8 cellular contexts compared by ENCODE assay signal in the genomic region with DNA sequence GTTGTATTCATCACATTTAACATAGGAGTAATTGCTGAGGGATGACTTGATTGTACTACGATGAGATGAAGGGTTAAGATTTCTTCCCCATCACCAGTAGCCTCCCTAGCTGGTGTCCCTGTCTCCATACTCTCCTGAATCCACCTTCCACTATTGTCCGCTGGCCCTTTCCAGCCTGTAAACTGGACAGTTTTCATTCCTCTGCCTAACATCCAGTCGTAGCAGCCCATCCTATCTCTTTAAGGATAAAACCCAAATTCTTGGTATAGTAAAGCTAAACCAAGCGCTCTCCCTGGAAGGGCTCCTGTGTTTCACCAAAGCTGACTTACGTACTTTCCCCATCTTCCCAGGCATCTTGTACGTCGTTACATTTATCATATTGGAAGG. TPM values are rescaled to one million over a fixed set of nuclear protein-coding genes. Genes with fewer than 3 reads are reported as not detected.
DNase-seq lines count a peak whose midpoint lies in the region; ATAC-seq lines count a peak whose summit lies in the region.

No MANE protein-coding gene starts in this region.

- no peaks in the 10 kb centered on the region for H3K9me3 Mint-ChIP-seq in activated naive CD4-positive, alpha-beta T cell treated with anti-CD3 and anti-CD28 coated beads, Interleukin-2, amount 50 U/mL, for 24 hours

- peaks cover 34% of the 10 kb centered on the region for H3K4me1 ChIP-seq in skeletal muscle satellite cell (ENCODE audit: control insufficient read depth, insufficient read depth, low read length)

- peak overlapping the region; percentile 100 for H3K27ac ChIP-seq in angular gyrus (ENCODE audit: low read depth, low read length)

- H3K4me3 Mint-ChIP-seq in activated naive CD4-positive, alpha-beta T cell treated with anti-CD3 and anti-CD28 coated beads, Interleukin-2, amount 50 U/mL, for 24 hours, result peak overlapping the region; percentile 96

- peak overlapping the region; percentile 97 for H3K9ac ChIP-seq in skeletal muscle satellite cell (ENCODE audit: low read depth, low read length)

- H3K36me3 ChIP-seq in skeletal muscle satellite cell (ENCODE audit: insufficient read depth, low read length), result peaks cover 30% of the 10 kb centered on the region

- no peak for DNase-seq in activated naive CD4-positive, alpha-beta T cell treated with anti-CD3 and anti-CD28 coated beads, Interleukin-2, amount 50 U/mL, for 16 hours
- DNase-seq in NCI-H1417 treated with DMSO at 0.1 percent for 48 hours (lab: John Stamatoyannopoulos, UW) (peak; percentile 5), iPS-NIHi11 (ENCODE audit: low spot score) (peak; percentile 20)
- DNase-seq in stimulated activated CD8-positive, alpha-beta memory T cell treated with anti-CD3 and anti-CD28 coated beads, Interleukin-4, amount 100 ng/mL, for 48 hours, result no peak

- no peaks in the 10 kb centered on the region for H3K27me3 Mint-ChIP-seq in activated naive CD4-positive, alpha-beta T cell treated with anti-CD3 and anti-CD28 coated beads, Interleukin-2, amount 50 U/mL, for 24 hours

- H3K4me1 Mint-ChIP-seq in activated naive CD4-positive, alpha-beta T cell treated with anti-CD3 and anti-CD28 coated beads, Interleukin-2, amount 50 U/mL, for 24 hours, result peaks cover 52% of the 10 kb centered on the region

- no peak for ATAC-seq in GM21529 (IDR thresholded peaks at IDR 0.05; ENCODE audit: unreplicated experiment)

- H3K27ac Mint-ChIP-seq in activated naive CD4-positive, alpha-beta T cell treated with anti-CD3 and anti-CD28 coated beads, Interleukin-2, amount 50 U/mL, for 24 hours, result peak overlapping the region; percentile 99

- H3K36me3 Mint-ChIP-seq in activated naive CD4-positive, alpha-beta T cell treated with anti-CD3 and anti-CD28 coated beads, Interleukin-2, amount 50 U/mL, for 24 hours, result peaks cover 22% of the 10 kb centered on the region

- H3K27me3 ChIP-seq in skeletal muscle satellite cell (ENCODE audit: control insufficient read depth, insufficient read depth, low read length), result no peaks in the 10 kb centered on the region

- peak overlapping the region; percentile 87 for H3K4me2 ChIP-seq in skeletal muscle satellite cell (ENCODE audit: low read length)

- H3K4me3 ChIP-seq in skeletal muscle satellite cell (ENCODE audit: low read length), result peak overlapping the region; percentile 91

- H3K9me3 ChIP-seq in skeletal muscle satellite cell (replicated peaks; ENCODE audit: low read length), result no peaks in the 10 kb centered on the region

RNA-seq across cellular contexts. Expression of gene COX20, which starts 0.7 kb away (rescaled TPM):
- total RNA-seq in skeletal muscle satellite cell (2012; rRNA removed), result 31.4 and 41.9 TPM in 2 replicates

RNA-seq across cellular contexts. Expression of gene HNRNPU, which starts 28.2 kb away (rescaled TPM):
- 217 and 250 TPM in 2 replicates for total RNA-seq in skeletal muscle satellite cell (2012; rRNA removed)

Comparison
In these comparisons a context has a peak if more than half of its experiments do, and no peak if none do; other contexts are left out.
1. DNase-seq: peak in NCI-H1417 treated with DMSO at 0.1 percent for 48 hours (single experiment) and iPS-NIHi11 (single experiment); none in activated naive CD4-positive, alpha-beta T cell treated with anti-CD3 and anti-CD28 coated beads, Interleukin-2, amount 50 U/mL, for 16 hours (single experiment) and stimulated activated CD8-positive, alpha-beta memory T cell treated with anti-CD3 and anti-CD28 coated beads, Interleukin-4, amount 100 ng/mL, for 48 hours (single experiment).